8 cellular contexts compared by ENCODE assay signal in the genomic region with DNA sequence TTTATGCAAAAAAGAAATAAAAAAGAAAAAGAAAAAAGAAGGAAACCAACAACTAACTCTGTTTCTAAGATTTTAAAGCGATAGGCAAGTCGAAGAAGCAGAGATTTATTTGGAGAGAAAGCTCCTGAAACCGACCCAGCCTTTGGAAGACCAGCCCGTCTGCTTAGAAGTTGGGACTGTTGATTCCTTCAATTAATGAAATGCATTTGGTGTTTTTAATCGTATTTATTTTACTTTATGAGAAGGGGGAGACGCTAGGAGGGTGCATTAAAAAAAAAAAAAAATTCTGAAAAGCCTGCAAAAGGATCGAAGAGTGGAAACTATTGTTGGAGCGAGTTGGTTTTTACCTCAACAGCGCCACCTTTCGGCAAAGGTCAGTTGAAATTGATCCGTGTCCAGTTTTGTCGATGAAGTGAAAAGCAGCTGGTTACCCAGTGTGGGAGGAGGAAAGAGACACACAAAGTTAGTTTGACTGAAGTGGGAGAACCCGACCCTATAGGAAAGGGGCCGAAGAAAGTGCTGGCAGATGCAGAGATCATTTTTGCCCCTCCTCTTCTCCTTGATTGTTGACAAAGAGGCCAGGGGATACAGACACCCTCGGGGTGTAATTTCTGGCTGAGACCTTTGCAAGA. TPM values are rescaled to one million over a fixed set of nuclear protein-coding genes. Genes with fewer than 3 reads are reported as not detected.
DNase-seq lines count a peak whose midpoint lies in the region; ATAC-seq, FAIRE-seq and TF ChIP-seq lines count a peak whose summit lies in the region.

No MANE protein-coding gene starts in this region.

- no peaks in the 10 kb centered on the region for H3K9me3 ChIP-seq in endothelial cell of umbilical vein (replicated peaks; ENCODE audit: control insufficient read depth, insufficient read depth, low read length)

- H3K27me3 Mint-ChIP-seq in activated CD8-positive, alpha-beta memory T cell treated with anti-CD3 and anti-CD28 coated beads, Interleukin-2, amount 10 ng/mL, durations not matched to agents 7 days and 5 days, result peaks cover 8% of the 10 kb centered on the region
- H3K27me3 Mint-ChIP-seq in mesothelial cell of epicardium (ENCODE audit: low read depth), result peaks cover 36% of the 10 kb centered on the region

- no peaks in the 10 kb centered on the region for H3K9me3 Mint-ChIP-seq in activated CD8-positive, alpha-beta memory T cell treated with anti-CD3 and anti-CD28 coated beads, Interleukin-2, amount 10 ng/mL, durations not matched to agents 7 days and 5 days (ENCODE audit: low read depth)
- H3K9me3 Mint-ChIP-seq in mesothelial cell of epicardium, result no peaks in the 10 kb centered on the region

- peaks cover 33% of the 10 kb centered on the region for H3K4me1 Mint-ChIP-seq in activated CD8-positive, alpha-beta memory T cell treated with anti-CD3 and anti-CD28 coated beads, Interleukin-2, amount 10 ng/mL, durations not matched to agents 7 days and 5 days
- H3K4me1 Mint-ChIP-seq in mesothelial cell of epicardium, result peaks cover 54% of the 10 kb centered on the region

- TF ChIP-seq POLR2A in endothelial cell of umbilical vein (IDR thresholded peaks at IDR 0.05; ENCODE audit: low read depth, low read length), result no peak

- peak; percentile 90 for FAIRE-seq in endothelial cell of umbilical vein (lab: Jason Lieb, UNC)

- dilution Hi-C loops in endothelial cell of umbilical vein (cut with MboI; ENCODE audit: extremely low pct_ligation_motif_present, low sequenced_read_pairs), result no loop called here

- intact Hi-C loops in endothelial cell of umbilical vein (cut with micrococcal nuclease), result loop anchor here (2.0 to 5.0 kb wide), 3 partner anchors 865 to 1365 kb away; no protein-coding TSS in a partner anchor

- BruUV-seq in endothelial cell of umbilical vein (replicated peaks; lab: Mats Ljungman, UMichigan), result no TSS peak

- H3K27ac ChIP-seq in endothelial cell of umbilical vein (ENCODE audit: insufficient read depth, low read depth, low read length), result no peak overlapping the region

- H3K9ac ChIP-seq in endothelial cell of umbilical vein (replicated peaks; ENCODE audit: extremely low read depth, insufficient read depth, low read length), result no peak overlapping the region

- no peaks in the 10 kb centered on the region for H4K20me1 ChIP-seq in endothelial cell of umbilical vein (replicated peaks; ENCODE audit: control insufficient read depth, extremely low read depth, insufficient read depth, low read length)

- H3K36me3 ChIP-seq in H7 (replicated peaks; ENCODE audit: control insufficient read depth, insufficient read depth, low read length), result no peaks in the 10 kb centered on the region
- H3K36me3 ChIP-seq in endothelial cell of umbilical vein (ENCODE audit: control insufficient read depth in 2 of 2, extremely low read depth in 1 of 2, insufficient read depth in 2 of 2, low read length in 2 of 2), result no peaks in the 10 kb centered on the region

- POLR2A ChIA-PET in endothelial cell of umbilical vein (lab: Charles Lee), result no interaction called here

- peak; percentile 11 for ATAC-seq in activated CD8-positive, alpha-beta memory T cell treated with anti-CD3 and anti-CD28 coated beads, Interleukin-2, amount 10 ng/mL, durations not matched to agents 7 days and 5 days
- no peak for ATAC-seq in HG03460 (IDR thresholded peaks at IDR 0.05; ENCODE audit: unreplicated experiment)

- no peaks in the 10 kb centered on the region for H3K4me1 ChIP-seq in endothelial cell of umbilical vein (ENCODE audit: control insufficient read depth, extremely low read depth, insufficient read depth, low read length)

- peaks cover 10% of the 10 kb centered on the region for H3K36me3 Mint-ChIP-seq in activated CD8-positive, alpha-beta memory T cell treated with anti-CD3 and anti-CD28 coated beads, Interleukin-2, amount 10 ng/mL, durations not matched to agents 7 days and 5 days
- no peaks in the 10 kb centered on the region for H3K36me3 Mint-ChIP-seq in mesothelial cell of epicardium

- peak overlapping the region; percentile 4 for H3K4me2 ChIP-seq in endothelial cell of umbilical vein (ENCODE audit: insufficient read depth, low read length)

- no peak overlapping the region for H2AFZ ChIP-seq in endothelial cell of umbilical vein (ENCODE audit: low read depth, low read length)

- peak overlapping the region; percentile 88 for H3K4me3 Mint-ChIP-seq in activated CD8-positive, alpha-beta memory T cell treated with anti-CD3 and anti-CD28 coated beads, Interleukin-2, amount 10 ng/mL, durations not matched to agents 7 days and 5 days
- peak overlapping the region; percentile 88 for H3K4me3 Mint-ChIP-seq in mesothelial cell of epicardium

- peak; percentile 72 for TF ChIP-seq CTCF in AG09319 (IDR thresholded peaks at IDR 0.05; ENCODE audit: low read depth, low read length)
- peak; percentile 68 to 74 for TF ChIP-seq CTCF in endothelial cell of umbilical vein (IDR thresholded peaks at IDR 0.05; ENCODE audit: extremely low read depth in 1 of 2, insufficient read depth in 1 of 2, low read depth in 1 of 2, low read length in 2 of 2)
- TF ChIP-seq CTCF in mesothelial cell of epicardium (IDR thresholded peaks at IDR 0.05; ENCODE audit: unreplicated experiment), result peak; percentile 96

- H3K4me3 ChIP-seq in H7 (ENCODE audit: insufficient read depth, low read depth, low read length) (peak overlapping the region; percentile 63), endothelial cell of umbilical vein (replicated peaks in 1 of 3; ENCODE audit: insufficient read depth in 1 of 3, low read depth in 1 of 3, low read length in 3 of 3) (no peak overlapping the region)

- CTCF ChIA-PET in activated CD8-positive, alpha-beta memory T cell treated with anti-CD3 and anti-CD28 coated beads, Interleukin-2, amount 10 ng/mL, durations not matched to agents 7 days and 5 days (lab: Charles Lee), result interaction anchor here (0.7 to 3.5 kb wide), 18 partner anchors 12 to 896 kb away, joined by 3 to 27 read pairs (median 4); no protein-coding TSS in a partner anchor
- CTCF ChIA-PET in endothelial cell of umbilical vein (lab: Charles Lee), result interaction anchor here (0.6 to 2.7 kb wide), 19 partner anchors 12 to 1599 kb away, joined by 3 to 22 read pairs (median 3); no protein-coding TSS in a partner anchor

- H3K27ac Mint-ChIP-seq in activated CD8-positive, alpha-beta memory T cell treated with anti-CD3 and anti-CD28 coated beads, Interleukin-2, amount 10 ng/mL, durations not matched to agents 7 days and 5 days, result peak overlapping the region; percentile 97
- no peak overlapping the region for H3K27ac Mint-ChIP-seq in mesothelial cell of epicardium

- H3K27me3 ChIP-seq in H7 (ENCODE audit: control insufficient read depth, insufficient read depth, low read length) (peaks cover 19% of the 10 kb centered on the region), endothelial cell of umbilical vein (ENCODE audit: control insufficient read depth in 2 of 2, insufficient read depth in 2 of 2, low read length in 2 of 2) (peaks cover 22 to 33% of the 10 kb centered on the region in 2 experiments)

- H3K9me1 ChIP-seq in endothelial cell of umbilical vein (replicated peaks; ENCODE audit: control insufficient read depth, extremely low read depth, insufficient read depth, low read length), result no peaks in the 10 kb centered on the region

- H3K79me2 ChIP-seq in endothelial cell of umbilical vein (ENCODE audit: control insufficient read depth, insufficient read depth, low read length), result no peaks in the 10 kb centered on the region

- DNase-seq in AG09319 (ENCODE audit: extremely low read depth, low read depth) (peak; percentile 25), H7 (peak; percentile 60), NCI-H748 (lab: John Stamatoyannopoulos, UW; ENCODE audit: unreplicated experiment) (peak; percentile 72), endothelial cell of umbilical vein (ENCODE audit: low read depth, low spot score) (peak; percentile 64), mesothelial cell of epicardium (ENCODE audit: low spot score in 2 of 2, unreplicated experiment in 2 of 2) (peak; percentile 68 to 85)
- DNase-seq in activated CD8-positive, alpha-beta memory T cell treated with anti-CD3 and anti-CD28 coated beads, Interleukin-2, amount 10 ng/mL, durations not matched to agents 7 days and 5 days, result peak; percentile 92
- peak; percentile 37 for DNase-seq in stimulated activated CD8-positive, alpha-beta memory T cell treated with anti-CD3 and anti-CD28 coated beads, Interleukin-12 subunit alpha, Interleukin-12 subunit beta, amount 100 ng/mL, for 4 hours (ENCODE audit: low read depth)

TF ChIP-seq in endothelial cell of umbilical vein, 7 proteins besides CTCF, POLR2A, EP300 and RAD21:
- no peak for TF ChIP-seq POLR2AphosphoS5 (IDR thresholded peaks at IDR 0.05; ENCODE audit: insufficient read depth, low read depth, low read length)
- no peak for TF ChIP-seq MYC (IDR thresholded peaks at IDR 0.05; ENCODE audit: low read depth, low read length)
- no peak for TF ChIP-seq JUN (IDR thresholded peaks at IDR 0.05; ENCODE audit: borderline replicate concordance, insufficient read depth, insufficient read length, low read depth)
- no peak for TF ChIP-seq FOS (IDR thresholded peaks at IDR 0.05; ENCODE audit: borderline replicate concordance, insufficient read depth, low read length)
- TF ChIP-seq, protein P1, sequence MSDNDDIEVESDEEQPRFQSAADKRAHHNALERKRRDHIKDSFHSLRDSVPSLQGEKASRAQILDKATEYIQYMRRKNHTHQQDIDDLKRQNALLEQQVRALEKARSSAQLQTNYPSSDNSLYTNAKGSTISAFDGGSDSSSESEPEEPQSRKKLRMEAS (IDR thresholded peaks at IDR 0.05; ENCODE audit: insufficient read depth, insufficient read length), result no peak
- no peak for TF ChIP-seq GATA2 (IDR thresholded peaks at IDR 0.05; ENCODE audit: insufficient read depth, insufficient read length, low read depth, low read length)
- no peak for TF ChIP-seq EZH2 (IDR thresholded peaks at IDR 0.05; ENCODE audit: borderline replicate concordance, low read depth, low read length, severe bottlenecking)

RNA-seq across cellular contexts. Expression of a gene that starts 1.6 kb away (rescaled TPM):
- total RNA-seq in H7 (2014; rRNA removed; shearing (Covaris generic)), result 1.9 and 5.4 TPM in 2 replicates
- total RNA-seq in activated CD8-positive, alpha-beta memory T cell treated with anti-CD3 and anti-CD28 coated beads, Interleukin-2, amount 10 ng/mL, durations not matched to agents 7 days and 5 days, result 10 to 100 TPM; 30.1 to 32.6 TPM
- total RNA-seq in endothelial cell of umbilical vein, result 0.32 and 0.33 TPM in 2 replicates
- polyA plus RNA-seq in endothelial cell of umbilical vein, result 0.04 and 0.10 TPM in 2 replicates
- polyA plus RNA-seq in endothelial cell of umbilical vein (2011; cell fraction: cytosol; rRNA removed), result 0.03 and 0.08 TPM in 2 replicates
- polyA plus RNA-seq in endothelial cell of umbilical vein (2011; cell fraction: nucleus; rRNA removed), result 0.11 and 0.13 TPM in 2 replicates
- 0.44 and 1.5 TPM in 2 replicates for polyA plus RNA-seq in endothelial cell of umbilical vein (2012)
- 0.28 TPM in 1 of 2 replicates, not detected in the other for polyA minus RNA-seq in endothelial cell of umbilical vein
- polyA minus RNA-seq in endothelial cell of umbilical vein (2011; cell fraction: cytosol; rRNA and poly(A)+ RNA removed), result not detected
- 0.14 TPM in 1 of 2 replicates, not detected in the other for polyA minus RNA-seq in endothelial cell of umbilical vein (2011; cell fraction: nucleus; rRNA and poly(A)+ RNA removed)
- total RNA-seq in mesothelial cell of epicardium, result 11.1 to 12.9 TPM (median 11.7 TPM) in 3 replicates

Comparison
In these comparisons a context has a peak if more than half of its experiments do, and no peak if none do; other contexts are left out.
1. DNase-seq: peak in every context shown above with its lines; median percentile 92 in activated CD8-positive, alpha-beta memory T cell treated with anti-CD3 and anti-CD28 coated beads, Interleukin-2, amount 10 ng/mL, durations not matched to agents 7 days and 5 days; 76 in mesothelial cell of epicardium; 72 in NCI-H748; 64 in endothelial cell of umbilical vein; 60 in H7; 37 in stimulated activated CD8-positive, alpha-beta memory T cell treated with anti-CD3 and anti-CD28 coated beads, Interleukin-12 subunit alpha, Interleukin-12 subunit beta, amount 100 ng/mL, for 4 hours; 25 in AG09319.